In the genomic region with DNA sequence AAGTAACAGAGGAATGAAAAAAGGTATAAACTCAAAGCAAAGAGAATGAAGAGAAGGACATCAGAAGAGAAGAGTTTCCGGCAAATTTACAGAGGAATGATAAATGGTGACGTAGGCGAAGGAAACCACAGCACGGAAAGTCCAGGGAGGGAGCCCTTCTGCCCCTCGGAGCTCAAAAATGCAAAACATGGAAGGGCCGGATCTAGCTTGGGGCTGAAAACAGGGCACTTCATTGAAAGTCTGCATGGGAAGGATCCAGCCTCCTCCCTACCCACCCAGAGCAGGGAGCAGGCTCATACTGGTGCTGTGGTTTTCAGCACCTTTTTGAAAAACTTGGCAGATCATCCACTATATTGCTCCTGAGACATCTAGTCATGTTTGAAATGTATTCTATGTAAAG, we compare ENCODE assay signal across 22 cellular contexts. TPM values are rescaled to one million over a fixed set of nuclear protein-coding genes. Genes with fewer than 3 reads are reported as not detected.
A peak's percentile ranks its signal among the peaks of the same experiment; 100 is the strongest.
DNase-seq lines count a peak whose midpoint lies in the region; ATAC-seq, FAIRE-seq and TF ChIP-seq lines count a peak whose summit lies in the region.
"Had no signal": no experiment of that assay in that cellular context is flagged by ENCODE, and none has a peak within 500 bp of the region (broad histone marks: within the 10 kb centered on the region; RNA-seq: fewer than 3 reads in every experiment).

No MANE protein-coding gene starts in this region.

- peak; percentile 85 for FAIRE-seq in keratinocyte (lab: Jason Lieb, UNC)
- FAIRE-seq in frontal cortex (lab: Jason Lieb, UNC), result no peak
- FAIRE-seq: A549, D721Med, G401.6, GM12891, GM19239, H54 had no signal

- CTCF ChIA-PET in mammary epithelial cell (lab: Charles Lee; ENCODE audit: low non-redundant PET), result no interaction called here

- TF ChIP-seq CTCF in mammary epithelial cell (conservative IDR thresholded peaks at IDR 0.05 in 1 of 2, IDR thresholded peaks at IDR 0.05 in 1 of 2; ENCODE audit: extremely low read depth in 1 of 2, insufficient read depth in 1 of 2, low read depth in 1 of 2, low read length in 2 of 2) (no peak), breast epithelium (IDR thresholded peaks at IDR 0.05) (no peak), fibroblast of villous mesenchyme (IDR thresholded peaks at IDR 0.05; ENCODE audit: insufficient read depth, low read depth, low read length) (no peak), keratinocyte (optimal IDR thresholded peaks at IDR 0.05 in 1 of 3, IDR thresholded peaks at IDR 0.05 in 1 of 3, conservative IDR thresholded peaks at IDR 0.05 in 1 of 3; ENCODE audit: extremely low read depth in 1 of 3, insufficient read depth in 2 of 3, low read length in 3 of 3) (no peak), prostate gland (IDR thresholded peaks at IDR 0.05) (no peak)

- H3K36me3 ChIP-seq in mammary epithelial cell (ENCODE audit: insufficient read depth, low read length), result no peaks in the 10 kb centered on the region
- H3K36me3 ChIP-seq in breast epithelium, result no peaks in the 10 kb centered on the region
- H3K36me3 ChIP-seq in keratinocyte (ENCODE audit: control insufficient read depth in 2 of 2, extremely low read depth in 1 of 2, insufficient read depth in 2 of 2, low read length in 2 of 2), result no peaks in the 10 kb centered on the region
- no peaks in the 10 kb centered on the region for H3K36me3 ChIP-seq in prostate gland

- no TSS peak for BruUV-seq in mammary epithelial cell (replicated peaks; lab: Mats Ljungman, UMichigan)

- H3K27me3 ChIP-seq in mammary epithelial cell (ENCODE audit: insufficient read depth, low read length) (no peaks in the 10 kb centered on the region), breast epithelium (no peaks in the 10 kb centered on the region), keratinocyte (ENCODE audit: control insufficient read depth, extremely low read depth, insufficient read depth, low read length) (no peaks in the 10 kb centered on the region), prostate gland (replicated peaks; ENCODE audit: insufficient read depth) (no peaks in the 10 kb centered on the region)

- intact Hi-C loops in mammary epithelial cell (cut with micrococcal nuclease) (no loop called here), breast epithelium (cut with DNase I; ENCODE audit: low total_unique reads) (no loop called here), prostate gland (cut with DNase I) (no loop called here)

- ATAC-seq in stimulated activated naive CD8-positive, alpha-beta T cell treated with anti-CD3 and anti-CD28 coated beads, Interleukin-15, Interleukin-2, amounts not matched to agents 100 U/mL and 50 U/mL, for 24 hours, result no peak
- no peak for ATAC-seq in GM21526 (IDR thresholded peaks at IDR 0.05; ENCODE audit: low FRiP score, unreplicated experiment)
- ATAC-seq: A549, GM23338 had no signal

- WGBS in mammary epithelial cell (ENCODE audit: low coverage, missing lambda C conversion rate), result 0% methylated on average over 5 of the region's 6 CpGs
- WGBS in prostate gland, result 67% methylated on average over 6 of the region's 6 CpGs

- H3K9me1 ChIP-seq in keratinocyte (ENCODE audit: control insufficient read depth, extremely low read depth, insufficient read depth, low read length), result no peaks in the 10 kb centered on the region

- DNase-seq in mammary epithelial cell (peak; percentile 91), breast epithelium (ENCODE audit: low spot score in 2 of 2) (no peak), fibroblast of villous mesenchyme (ENCODE audit: low read depth) (peak; percentile 50), keratinocyte (ENCODE audit: low read depth, low spot score) (no peak), frontal cortex (ENCODE audit: low spot score in 2 of 2) (no peak), prostate gland (ENCODE audit: low spot score) (no peak)
- no peak for DNase-seq in stimulated activated naive CD8-positive, alpha-beta T cell treated with anti-CD3 and anti-CD28 coated beads, Interleukin-15, Interleukin-2, amounts not matched to agents 100 U/mL and 50 U/mL, for 24 hours
- DNase-seq: AML-193; Caco-2; CD4-positive, alpha-beta T cell; HCEC 1CT had no signal

- H3K79me2 ChIP-seq in mammary epithelial cell (ENCODE audit: insufficient read depth, low read length), result no peaks in the 10 kb centered on the region
- H3K79me2 ChIP-seq in keratinocyte (ENCODE audit: control insufficient read depth, insufficient read depth, low read length), result no peaks in the 10 kb centered on the region

- in situ Hi-C loops in mammary epithelial cell (cut with MboI; ENCODE audit: low sequenced_read_pairs in 2 of 2), result no loop called here

- TF ChIP-seq POLR2A in breast epithelium (IDR thresholded peaks at IDR 0.05), result no peak
- no peak for TF ChIP-seq POLR2A in prostate gland (IDR thresholded peaks at IDR 0.05)

- H3K27ac ChIP-seq in mammary epithelial cell (ENCODE audit: insufficient read depth, low read depth, low read length) (peak overlapping the region; percentile 71), breast epithelium (no peak overlapping the region), keratinocyte (ENCODE audit: control insufficient read depth, insufficient read depth, low read length) (peak overlapping the region; percentile 43), prostate gland (no peak overlapping the region)
- H3K27ac ChIP-seq: 22Rv1, A549, C4-2B, HL-60 had no signal

- no peaks in the 10 kb centered on the region for H3K9me3 ChIP-seq in mammary epithelial cell (replicated peaks; ENCODE audit: insufficient read depth, low read length)
- H3K9me3 ChIP-seq in breast epithelium, result no peaks in the 10 kb centered on the region
- H3K9me3 ChIP-seq in keratinocyte (ENCODE audit: control insufficient read depth, low read depth, low read length), result no peaks in the 10 kb centered on the region
- no peaks in the 10 kb centered on the region for H3K9me3 ChIP-seq in prostate gland
- H3K9me3 ChIP-seq: A549, Caco-2 had no signal

- H3K4me3 ChIP-seq in mammary epithelial cell (replicated peaks in 1 of 3; ENCODE audit: insufficient read depth in 1 of 3, low read depth in 2 of 3, low read length in 3 of 3) (no peak overlapping the region), breast epithelium (no peak overlapping the region), fibroblast of villous mesenchyme (ENCODE audit: low read depth, low read length) (no peak overlapping the region), keratinocyte (ENCODE audit: control insufficient read depth in 2 of 3, extremely low read depth in 1 of 3, insufficient read depth in 2 of 3, low read depth in 1 of 3, low read length in 3 of 3) (no peak overlapping the region), prostate gland (no peak overlapping the region)
- H3K4me3 ChIP-seq: A549, GM23338 had no signal

- peak overlapping the region; percentile 79 for H2AFZ ChIP-seq in mammary epithelial cell (ENCODE audit: low read depth, low read length)
- H2AFZ ChIP-seq in keratinocyte (ENCODE audit: control insufficient read depth, low read length), result no peak overlapping the region

- H3K4me1 ChIP-seq in mammary epithelial cell (ENCODE audit: insufficient read depth, low read length) (peaks cover 49% of the 10 kb centered on the region), breast epithelium (peaks cover 0 to 4% of the 10 kb centered on the region in 2 donors), keratinocyte (ENCODE audit: control insufficient read depth, extremely low read depth, insufficient read depth, low read length) (peaks cover 39% of the 10 kb centered on the region), prostate gland (replicated peaks) (no peaks in the 10 kb centered on the region)
- H3K4me1 ChIP-seq: A549 had no signal

- no peak overlapping the region for H3K9ac ChIP-seq in mammary epithelial cell (ENCODE audit: insufficient read depth, low read length)
- no peak overlapping the region for H3K9ac ChIP-seq in keratinocyte (ENCODE audit: control insufficient read depth, extremely low read depth, insufficient read depth, low read length)

- H4K20me1 ChIP-seq in mammary epithelial cell (ENCODE audit: insufficient read depth, low read length) (no peaks in the 10 kb centered on the region), keratinocyte (ENCODE audit: control insufficient read depth, extremely low read depth, insufficient read depth, low read length) (no peaks in the 10 kb centered on the region)

- dilution Hi-C loops in mammary epithelial cell (cut with HindIII; ENCODE audit: low sequenced_read_pairs), result loop anchor here (10.0 kb wide), 1 partner anchor 61 kb away; no protein-coding TSS in a partner anchor
- dilution Hi-C loops in keratinocyte (cut with MboI; ENCODE audit: extremely low pct_ligation_motif_present, low sequenced_read_pairs), result no loop called here

- H3K4me2 ChIP-seq in mammary epithelial cell (ENCODE audit: insufficient read depth, low read depth, low read length) (peak overlapping the region; percentile 64), keratinocyte (ENCODE audit: control insufficient read depth, extremely low read depth, insufficient read depth, low read depth, low read length) (no peak overlapping the region)
- H3K4me2 ChIP-seq: A549, GM23338 had no signal

RNA-seq across cellular contexts. Expression of a gene that starts 17.6 kb away (rescaled TPM):
- total RNA-seq in mammary epithelial cell (1 to 10 TPM; 1.2 to 5.5 TPM), breast epithelium (100 to 1,000 TPM in 1 of 3 donors, 10 to 100 TPM in 2; 35.7 to 139 (median 78.7) TPM), fibroblast of villous mesenchyme (0.97 and 1.3 TPM in 2 replicates), frontal cortex (2.9 TPM), prostate gland (100 to 1,000 TPM in 1 of 2 donors, 10 to 100 TPM in 1; 69.8 to 149 TPM)
- polyA plus RNA-seq in mammary epithelial cell (0.57 TPM), keratinocyte (0.70 to 2.3 TPM (median 1.5 TPM) in 3 replicates)
- polyA minus RNA-seq in mammary epithelial cell (not detected), keratinocyte (0.75 to 2.1 TPM (median 1.1 TPM) in 3 replicates)
- polyA plus RNA-seq in keratinocyte (2011; ENCODE audit: low read depth), result 0.50 TPM
- 1.3 and 2.2 TPM in 2 replicates for polyA plus RNA-seq in keratinocyte (2011; cell fraction: cytosol; rRNA removed)
- polyA plus RNA-seq in keratinocyte (2011; cell fraction: nucleus; rRNA removed), result 2.4 and 2.5 TPM in 2 replicates
- polyA plus RNA-seq in keratinocyte (2012; ENCODE audit: low replicate concordance), result 1.5 and 2.1 TPM in 2 replicates
- polyA minus RNA-seq in keratinocyte (2011; cell fraction: cytosol; rRNA and poly(A)+ RNA removed), result not detected
- 2.3 and 2.8 TPM in 2 replicates for polyA minus RNA-seq in keratinocyte (2011; cell fraction: nucleus; rRNA and poly(A)+ RNA removed)

Comparison
In these comparisons a context has a peak if more than half of its experiments do, and no peak if none do; other contexts are left out.
1. DNase-seq: peak in mammary epithelial cell (single experiment) and fibroblast of villous mesenchyme (single experiment); none in breast epithelium (0 of 2), keratinocyte (single experiment), frontal cortex (0 of 2), stimulated activated naive CD8-positive, alpha-beta T cell treated with anti-CD3 and anti-CD28 coated beads, Interleukin-15, Interleukin-2, amounts not matched to agents 100 U/mL and 50 U/mL, for 24 hours (single experiment) and prostate gland (single experiment).
2. H3K27ac ChIP-seq: peak in mammary epithelial cell (single experiment) and keratinocyte (single experiment); none in breast epithelium (0 of 2) and prostate gland (0 of 2).